8 cellular contexts compared by ENCODE assay signal in genomic region chr20:14334306-14334930, GRCh38. TPM values are rescaled to one million over a fixed set of nuclear protein-coding genes. Genes with fewer than 3 reads are reported as not detected.
DNase-seq lines count a peak whose midpoint lies in the region; ATAC-seq and TF ChIP-seq lines count a peak whose summit lies in the region.

No MANE protein-coding gene starts in this region.

- H3K9me3 Mint-ChIP-seq in activated naive CD4-positive, alpha-beta T cell treated with anti-CD3 and anti-CD28 coated beads, Interleukin-2, amount 10 ng/mL, durations not matched to agents 7 days and 5 days, result no peaks in the 10 kb centered on the region

- H3K4me1 ChIP-seq in HUES6 (ENCODE audit: control insufficient read depth, insufficient read depth, low read length) (peaks cover 43% of the 10 kb centered on the region), skeletal muscle tissue (ENCODE audit: control insufficient read depth in 3 of 3, insufficient read depth in 3 of 3, low read length in 3 of 3) (peaks cover 0 to 12% (median 5%) of the 10 kb centered on the region in 3 donors)

- no peaks in the 10 kb centered on the region for H3K36me3 ChIP-seq in HUES6 (ENCODE audit: control insufficient read depth, insufficient read depth, low read length)
- H3K36me3 ChIP-seq in skeletal muscle tissue (ENCODE audit: control insufficient read depth in 3 of 3, insufficient read depth in 3 of 3, low read length in 3 of 3), result no peaks in the 10 kb centered on the region

- H3K4me3 Mint-ChIP-seq in activated naive CD4-positive, alpha-beta T cell treated with anti-CD3 and anti-CD28 coated beads, Interleukin-2, amount 10 ng/mL, durations not matched to agents 7 days and 5 days, result no peak overlapping the region

- CTCF ChIA-PET in activated naive CD4-positive, alpha-beta T cell treated with anti-CD3 and anti-CD28 coated beads, Interleukin-2, amount 10 ng/mL, durations not matched to agents 7 days and 5 days (lab: Charles Lee), result no interaction called here

- no peaks in the 10 kb centered on the region for H3K36me3 Mint-ChIP-seq in activated naive CD4-positive, alpha-beta T cell treated with anti-CD3 and anti-CD28 coated beads, Interleukin-2, amount 10 ng/mL, durations not matched to agents 7 days and 5 days

- ATAC-seq in HG03135 (IDR thresholded peaks at IDR 0.05; ENCODE audit: unreplicated experiment), result no peak

- peak; percentile 64 for TF ChIP-seq CTCF in AG09319 (IDR thresholded peaks at IDR 0.05; ENCODE audit: low read depth, low read length)

- H3K27ac ChIP-seq in HUES6 (ENCODE audit: low read depth, low read length), result no peak overlapping the region; the same call in 1 of the 2 replicates
- no peak overlapping the region for H3K27ac ChIP-seq in skeletal muscle tissue (ENCODE audit: low read depth, low read length)

- no peaks in the 10 kb centered on the region for H3K27me3 Mint-ChIP-seq in activated naive CD4-positive, alpha-beta T cell treated with anti-CD3 and anti-CD28 coated beads, Interleukin-2, amount 10 ng/mL, durations not matched to agents 7 days and 5 days

- H3K4me3 ChIP-seq in HUES6 (ENCODE audit: low read depth, low read length) (peak overlapping the region; percentile 67; the same call in 1 of the 2 replicates), skeletal muscle tissue (ENCODE audit: low read length in 3 of 3) (no peak overlapping the region)

- H3K27me3 ChIP-seq in HUES6 (ENCODE audit: control insufficient read depth, insufficient read depth, low read length) (peaks cover 4% of the 10 kb centered on the region; the same call in 1 of the 2 replicates), skeletal muscle tissue (ENCODE audit: control insufficient read depth in 3 of 3, insufficient read depth in 3 of 3, low read length in 3 of 3) (no peaks in the 10 kb centered on the region)

- DNase-seq in AG09319 (ENCODE audit: extremely low read depth, low read depth), result peak; percentile 20
- peak; percentile 91 for DNase-seq in SK-N-DZ (ENCODE audit: low spot score)
- peak; percentile 63 to 87 for DNase-seq in hippocampal formation (lab: John Stamatoyannopoulos, UW)
- DNase-seq in activated T-cell treated with anti-CD3 and anti-CD28 coated beads, Interleukin-2, amount 50 U/mL, for 48 hours, result no peak
- no peak for DNase-seq in activated naive CD4-positive, alpha-beta T cell treated with anti-CD3 and anti-CD28 coated beads, Interleukin-2, amount 10 ng/mL, durations not matched to agents 7 days and 5 days

- H3K9ac ChIP-seq in HUES6 (ENCODE audit: low read length), result no peak overlapping the region
- H3K9ac ChIP-seq in skeletal muscle tissue (ENCODE audit: low read depth in 1 of 3, low read length in 3 of 3), result peak overlapping the region; percentile 15 to 58 (median 23)

- H3K9me3 ChIP-seq in HUES6 (ENCODE audit: control insufficient read depth, insufficient read depth, low read depth, low read length) (no peaks in the 10 kb centered on the region), skeletal muscle tissue (ENCODE audit: control insufficient read depth in 3 of 3, low read length in 3 of 3) (no peaks in the 10 kb centered on the region)

- no peaks in the 10 kb centered on the region for H3K4me1 Mint-ChIP-seq in activated naive CD4-positive, alpha-beta T cell treated with anti-CD3 and anti-CD28 coated beads, Interleukin-2, amount 10 ng/mL, durations not matched to agents 7 days and 5 days

- no peak overlapping the region for H3K27ac Mint-ChIP-seq in activated naive CD4-positive, alpha-beta T cell treated with anti-CD3 and anti-CD28 coated beads, Interleukin-2, amount 10 ng/mL, durations not matched to agents 7 days and 5 days

RNA-seq across cellular contexts. Expression of gene FLRT3, which starts 3.0 kb away (rescaled TPM):
- polyA plus RNA-seq in SK-N-DZ (2014; cell fraction: cytosol; rRNA removed), result 34.3 and 38.2 TPM in 2 replicates
- 26.6 and 30.1 TPM in 2 replicates for polyA plus RNA-seq in SK-N-DZ (2014; cell fraction: nucleus; rRNA removed)
- 9.4 TPM for total RNA-seq in skeletal muscle tissue

Comparison
In these comparisons a context has a peak if more than half of its experiments do, and no peak if none do; other contexts are left out.
1. DNase-seq: peak in AG09319 (single experiment), SK-N-DZ (single experiment) and hippocampal formation (2 of 2); none in activated T-cell treated with anti-CD3 and anti-CD28 coated beads, Interleukin-2, amount 50 U/mL, for 48 hours (0 of 2) and activated naive CD4-positive, alpha-beta T cell treated with anti-CD3 and anti-CD28 coated beads, Interleukin-2, amount 10 ng/mL, durations not matched to agents 7 days and 5 days (single experiment).